1 cellular context compared by ENCODE assay signal in the genomic region with DNA sequence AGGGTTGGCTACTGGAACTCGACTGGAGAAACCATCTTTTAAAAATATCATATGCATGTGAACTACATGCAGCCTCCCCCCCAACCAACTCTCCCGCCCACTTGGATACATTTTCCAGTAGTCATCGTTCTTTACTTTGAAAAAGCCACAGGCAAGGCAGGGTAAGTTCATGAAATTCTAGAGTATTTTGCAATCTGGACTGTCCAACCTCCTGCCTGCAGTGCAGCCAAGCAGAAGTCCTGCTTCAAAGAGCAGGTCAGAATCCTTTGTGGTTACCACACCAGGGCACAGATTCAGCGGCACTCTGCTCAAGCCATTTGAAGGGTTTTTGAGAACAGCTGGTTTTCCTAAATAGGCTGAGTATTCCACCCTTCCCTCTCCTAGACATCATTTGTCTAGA.
TF ChIP-seq lines count a peak whose summit lies in the region.

No MANE protein-coding gene starts in this region.

TF ChIP-seq in liver, 16 proteins besides CTCF, POLR2A, EP300 and RAD21 (continued from another document):
- TF ChIP-seq, protein P1, sequence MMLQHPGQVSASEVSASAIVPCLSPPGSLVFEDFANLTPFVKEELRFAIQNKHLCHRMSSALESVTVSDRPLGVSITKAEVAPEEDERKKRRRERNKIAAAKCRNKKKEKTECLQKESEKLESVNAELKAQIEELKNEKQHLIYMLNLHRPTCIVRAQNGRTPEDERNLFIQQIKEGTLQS (IDR thresholded peaks at IDR 0.05): peak; percentile 27
